Comparison of ENCODE assay signal across 1 cellular context in genomic region chr19:10420444-10421239, GRCh38.
TF ChIP-seq lines count a peak whose summit lies in the region.

PDE4A (plus strand) TSS chr19:10420538; CDS start chr19:10420765, 227 bp downstream.

TF ChIP-seq in SK-N-SH, 30 proteins besides CTCF, POLR2A, EP300 and RAD21 (continued from another document):
- no peak for TF ChIP-seq USF1 (IDR thresholded peaks at IDR 0.05; ENCODE audit: borderline replicate concordance, low read depth)
- no peak for TF ChIP-seq CHD2 (IDR thresholded peaks at IDR 0.05; ENCODE audit: low read length, partially characterized antibody)
- no peak for TF ChIP-seq SIN3A (IDR thresholded peaks at IDR 0.05; ENCODE audit: borderline replicate concordance, low read depth, low read length)
- TF ChIP-seq FOSL2 (IDR thresholded peaks at IDR 0.05; ENCODE audit: borderline replicate concordance, low read depth): no peak
- TF ChIP-seq JUND (IDR thresholded peaks at IDR 0.05): no peak
- no peak for TF ChIP-seq MEF2A (IDR thresholded peaks at IDR 0.05; ENCODE audit: borderline replicate concordance, low read depth)
- no peak for TF ChIP-seq NFIC (IDR thresholded peaks at IDR 0.05; ENCODE audit: borderline replicate concordance)
